Comparison of ENCODE assay signal across 25 cellular contexts in the genomic region with DNA sequence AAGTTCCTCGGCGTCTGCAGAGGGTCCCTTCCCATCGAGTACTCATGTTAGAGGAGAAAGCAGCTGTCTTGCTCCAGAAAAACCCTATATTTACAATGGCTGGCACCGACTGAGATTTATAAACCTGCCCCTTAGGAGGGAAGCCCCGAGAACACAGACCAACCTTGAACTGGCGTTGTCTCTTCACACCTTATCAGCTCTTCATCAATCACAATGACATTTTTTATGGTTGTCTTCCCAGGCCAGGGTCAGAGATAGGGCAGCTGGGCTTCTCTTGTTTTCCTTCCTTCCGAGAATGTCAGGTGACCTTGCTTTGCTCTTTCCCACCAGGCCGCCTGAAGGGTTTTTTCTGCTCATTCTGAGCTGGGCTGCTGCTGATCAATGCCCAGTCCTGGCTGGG.
"Had no signal": no experiment of that assay in that cellular context is flagged by ENCODE, and none has a peak within 500 bp of the region (broad histone marks: within the 10 kb centered on the region; RNA-seq: fewer than 3 reads in every experiment).

No MANE protein-coding gene starts in this region.

- FAIRE-seq: kidney, small intestine, TTC549 had no signal

- H3K4me3 ChIP-seq: ascending aorta, lower lobe of right lung, mucosa of descending colon, ovary, psoas muscle, testis had no signal

- H3K9me3 Mint-ChIP-seq: activated CD4-positive, alpha-beta T cell treated with anti-CD3 and anti-CD28 coated beads, Interleukin-2, amount 10 ng/mL, durations not matched to agents 7 days and 5 days; activated CD8-positive, alpha-beta T cell treated with anti-CD3 and anti-CD28 coated beads for 36 hours; activated naive CD4-positive, alpha-beta T cell treated with anti-CD3 and anti-CD28 coated beads, Interleukin-2, amount 50 U/mL, for 24 hours; stimulated activated naive B cell treated with anti-CD40 and anti-IgM and Interleukin-4, amounts not matched to agents 10 μg/mL and 1 μg/mL and 100 μg/mL, for 72 hours; type B pancreatic cell had no signal

- H3K27ac Mint-ChIP-seq: activated CD4-positive, alpha-beta T cell treated with anti-CD3 and anti-CD28 coated beads, Interleukin-2, amount 10 ng/mL, durations not matched to agents 7 days and 5 days; activated CD8-positive, alpha-beta memory T cell treated with anti-CD3 and anti-CD28 coated beads, Interleukin-2, amount 10 ng/mL, durations not matched to agents 7 days and 5 days; activated CD8-positive, alpha-beta T cell treated with anti-CD3 and anti-CD28 coated beads for 36 hours; activated naive CD4-positive, alpha-beta T cell treated with anti-CD3 and anti-CD28 coated beads, Interleukin-2, amount 50 U/mL, for 24 hours; stimulated activated naive B cell treated with anti-CD40 and anti-IgM and Interleukin-4, amounts not matched to agents 10 μg/mL and 1 μg/mL and 100 μg/mL, for 72 hours; type B pancreatic cell had no signal

- H3K27ac ChIP-seq: ascending aorta, lower lobe of right lung, psoas muscle, testis, WERI-Rb-1 had no signal

- H3K36me3 Mint-ChIP-seq: activated CD8-positive, alpha-beta memory T cell treated with anti-CD3 and anti-CD28 coated beads, Interleukin-2, amount 10 ng/mL, durations not matched to agents 7 days and 5 days; activated naive CD4-positive, alpha-beta T cell treated with anti-CD3 and anti-CD28 coated beads, Interleukin-2, amount 50 U/mL, for 24 hours; stimulated activated naive B cell treated with anti-CD40 and anti-IgM and Interleukin-4, amounts not matched to agents 10 μg/mL and 1 μg/mL and 100 μg/mL, for 72 hours; type B pancreatic cell had no signal

- H3K4me3 Mint-ChIP-seq: activated CD4-positive, alpha-beta T cell treated with anti-CD3 and anti-CD28 coated beads, Interleukin-2, amount 10 ng/mL, durations not matched to agents 7 days and 5 days; activated CD8-positive, alpha-beta memory T cell treated with anti-CD3 and anti-CD28 coated beads, Interleukin-2, amount 10 ng/mL, durations not matched to agents 7 days and 5 days; activated CD8-positive, alpha-beta T cell treated with anti-CD3 and anti-CD28 coated beads for 36 hours; activated naive CD4-positive, alpha-beta T cell treated with anti-CD3 and anti-CD28 coated beads, Interleukin-2, amount 50 U/mL, for 24 hours; stimulated activated naive B cell treated with anti-CD40 and anti-IgM and Interleukin-4, amounts not matched to agents 10 μg/mL and 1 μg/mL and 100 μg/mL, for 72 hours; type B pancreatic cell had no signal

- H3K27me3 ChIP-seq: ascending aorta, ovary, testis had no signal

- H3K4me1 Mint-ChIP-seq: activated CD4-positive, alpha-beta T cell treated with anti-CD3 and anti-CD28 coated beads, Interleukin-2, amount 10 ng/mL, durations not matched to agents 7 days and 5 days; activated CD8-positive, alpha-beta memory T cell treated with anti-CD3 and anti-CD28 coated beads, Interleukin-2, amount 10 ng/mL, durations not matched to agents 7 days and 5 days; activated naive CD4-positive, alpha-beta T cell treated with anti-CD3 and anti-CD28 coated beads, Interleukin-2, amount 50 U/mL, for 24 hours; stimulated activated naive B cell treated with anti-CD40 and anti-IgM and Interleukin-4, amounts not matched to agents 10 μg/mL and 1 μg/mL and 100 μg/mL, for 72 hours had no signal

- H3K36me3 ChIP-seq: ascending aorta, lower lobe of right lung, ovary, WERI-Rb-1 had no signal

- H3K4me1 ChIP-seq: ascending aorta, lower lobe of right lung, psoas muscle, testis had no signal

- H3K9me3 ChIP-seq: ascending aorta, lower lobe of right lung, mucosa of descending colon, ovary, psoas muscle, testis had no signal

- DNase-seq: activated CD4-positive, alpha-beta T cell treated with anti-CD3 and anti-CD28 coated beads, Interleukin-2, amount 10 ng/mL, durations not matched to agents 7 days and 5 days; activated CD4-positive, CD25-positive, alpha-beta regulatory T cell treated with anti-CD3 and anti-CD28 coated beads, Interleukin-2, amount 50 U/mL, for 72 hours; activated CD8-positive, alpha-beta memory T cell treated with anti-CD3 and anti-CD28 coated beads, Interleukin-2, amount 10 ng/mL, durations not matched to agents 7 days and 5 days; activated CD8-positive, alpha-beta T cell treated with anti-CD3 and anti-CD28 coated beads for 36 hours; activated gamma-delta T cell treated with Interleukin-2 at 50 U/mL for 16 hours; central memory CD4-positive, alpha-beta T cell; dermis blood vessel endothelial cell; effector CD8-positive, alpha-beta T cell; foreskin melanocyte; lower lobe of right lung; mesendoderm; mucosa of descending colon; psoas muscle; right cardiac atrium; small intestine; stimulated activated CD4-positive, alpha-beta T cell treated with anti-CD3 and anti-CD28 coated beads, Interleukin-15, amount 100 ng/mL, for 24 hours; stimulated activated naive B cell treated with anti-CD40 and anti-IgM and Interleukin-4, amounts not matched to agents 10 μg/mL and 1 μg/mL and 100 μg/mL, for 72 hours; testis; WERI-Rb-1 had no signal

- H3K27me3 Mint-ChIP-seq: activated CD4-positive, alpha-beta T cell treated with anti-CD3 and anti-CD28 coated beads, Interleukin-2, amount 10 ng/mL, durations not matched to agents 7 days and 5 days; activated CD8-positive, alpha-beta memory T cell treated with anti-CD3 and anti-CD28 coated beads, Interleukin-2, amount 10 ng/mL, durations not matched to agents 7 days and 5 days; activated CD8-positive, alpha-beta T cell treated with anti-CD3 and anti-CD28 coated beads for 36 hours; stimulated activated naive B cell treated with anti-CD40 and anti-IgM and Interleukin-4, amounts not matched to agents 10 μg/mL and 1 μg/mL and 100 μg/mL, for 72 hours had no signal
